Comparison of ENCODE assay signal across 11 cellular contexts in the genomic region with DNA sequence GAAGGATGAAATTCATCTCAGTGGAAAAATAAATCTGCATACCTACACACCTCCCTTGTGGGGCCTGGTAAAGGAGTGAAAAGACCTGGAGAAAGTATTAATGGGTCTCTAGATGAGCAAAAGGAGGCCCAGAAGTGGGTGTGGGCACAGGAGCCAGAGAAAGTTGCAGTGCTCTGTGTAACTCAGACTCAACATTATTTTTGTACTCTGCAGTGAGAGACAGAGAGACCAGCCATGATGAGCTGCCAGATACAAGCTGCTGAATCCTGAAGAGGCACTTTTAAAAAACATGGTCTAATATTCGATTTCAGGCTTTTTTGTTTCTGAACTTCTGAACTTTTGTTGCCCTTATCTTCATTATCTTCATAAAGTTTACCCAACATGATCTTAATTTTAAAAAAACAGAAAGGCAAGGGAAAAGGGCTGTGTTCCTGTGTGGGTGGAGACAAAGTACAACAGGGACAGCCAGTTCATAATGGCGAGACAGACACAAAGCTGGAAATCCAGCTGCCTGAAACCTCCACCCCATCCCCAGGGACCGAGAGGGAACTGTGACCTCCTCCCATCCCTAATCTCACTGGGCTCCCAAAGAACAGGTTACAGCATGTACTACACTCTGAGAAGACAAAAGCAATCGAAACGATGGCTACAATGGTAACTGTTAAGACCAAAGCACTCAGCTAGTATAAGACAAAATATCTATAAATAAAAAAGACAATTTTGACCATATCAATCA.
DNase-seq lines count a peak whose midpoint lies in the region; ATAC-seq and TF ChIP-seq lines count a peak whose summit lies in the region.
"Had no signal": no experiment of that assay in that cellular context is flagged by ENCODE, and none has a peak within 500 bp of the region (broad histone marks: within the 10 kb centered on the region; RNA-seq: fewer than 3 reads in every experiment).

No MANE protein-coding gene starts in this region.

- no peaks in the 10 kb centered on the region for H3K27me3 Mint-ChIP-seq in neural progenitor cell (ENCODE audit: insufficient read depth, low read depth)

- H3K27ac ChIP-seq in DND-41 (ENCODE audit: low read length) (peak overlapping the region; percentile 77), fibroblast of lung (ENCODE audit: insufficient read depth, low read length) (no peak overlapping the region), neural progenitor cell (no peak overlapping the region)
- H3K27ac ChIP-seq: HL-60 had no signal

- H3K4me1 Mint-ChIP-seq in neural progenitor cell: peaks cover 19% of the 10 kb centered on the region

- H3K36me3 ChIP-seq in DND-41 (ENCODE audit: insufficient read depth, low read length) (peaks cover 11% of the 10 kb centered on the region; the same call in 1 of the 2 replicates), fibroblast of lung (ENCODE audit: control insufficient read depth, insufficient read depth, low read length) (no peaks in the 10 kb centered on the region), neural progenitor cell (no peaks in the 10 kb centered on the region)
- H3K36me3 ChIP-seq: HAP-1 had no signal

- no peaks in the 10 kb centered on the region for H3F3A ChIP-seq in neural progenitor cell (ENCODE audit: low read depth)

- no peak overlapping the region for H3K4me3 ChIP-seq in DND-41 (ENCODE audit: low read depth in 1 of 2, low read length in 2 of 2)
- no peak overlapping the region for H3K4me3 ChIP-seq in fibroblast of lung (replicated peaks in 1 of 4; ENCODE audit: control extremely low read depth in 1 of 4, insufficient read depth in 1 of 4, low read depth in 3 of 4, low read length in 4 of 4)
- H3K4me3 ChIP-seq in neural progenitor cell: no peak overlapping the region
- H3K4me3 ChIP-seq: HAP-1 had no signal

- H3K79me2 ChIP-seq in DND-41 (ENCODE audit: insufficient read depth, low read length): peaks cover 98% of the 10 kb centered on the region
- peaks cover 2% of the 10 kb centered on the region for H3K79me2 ChIP-seq in fibroblast of lung (ENCODE audit: control insufficient read depth, insufficient read depth, low read length)
- no peaks in the 10 kb centered on the region for H3K79me2 ChIP-seq in neural progenitor cell (ENCODE audit: low read depth)

- peak overlapping the region; percentile 82 for H3K27ac Mint-ChIP-seq in neural progenitor cell

- H3K9ac ChIP-seq in DND-41 (ENCODE audit: low read depth, low read length) (peak overlapping the region; percentile 25; the same call in 1 of the 2 replicates), fibroblast of lung (ENCODE audit: insufficient read depth, low read length) (no peak overlapping the region), neural progenitor cell (no peak overlapping the region)

- H2AFZ ChIP-seq in DND-41 (ENCODE audit: low read depth, low read length) (no peak overlapping the region), fibroblast of lung (ENCODE audit: low read length) (no peak overlapping the region), neural progenitor cell (replicated peaks) (peak overlapping the region; percentile 72)

- peak overlapping the region; percentile 30; the same call in 1 of the 2 replicates for H3K4me2 ChIP-seq in DND-41 (ENCODE audit: insufficient read depth, low read length)
- peak overlapping the region; percentile 30 for H3K4me2 ChIP-seq in fibroblast of lung (ENCODE audit: extremely low read depth, insufficient read depth, low read length)
- H3K4me2 ChIP-seq in neural progenitor cell: peak overlapping the region; percentile 46

- peaks cover 19% of the 10 kb centered on the region for H3K36me3 Mint-ChIP-seq in neural progenitor cell

- DNase-seq in DND-41 (no peak), NCI-H345 (lab: John Stamatoyannopoulos, UW) (peak; percentile 88), fibroblast of lung (ENCODE audit: low read depth in 2 of 2) (no peak), neural progenitor cell (ENCODE audit: low spot score) (peak; percentile 36), NCI-H510A treated with DMSO at 0.1 percent for 48 hours (lab: John Stamatoyannopoulos, UW) (no peak)
- no peak for DNase-seq in NK-92 treated with Interleukin-12 subunit alpha and Interleukin-12 subunit beta, amount 100 ng/mL, for 24 hours (lab: John Stamatoyannopoulos, UW)
- DNase-seq: NCI-H446 treated with DMSO at 0.1 percent for 48 hours had no signal

- no peaks in the 10 kb centered on the region for H4K20me1 ChIP-seq in DND-41 (ENCODE audit: insufficient read depth, low read length)
- no peaks in the 10 kb centered on the region for H4K20me1 ChIP-seq in fibroblast of lung (ENCODE audit: control insufficient read depth, extremely low read depth, insufficient read depth, low read length)
- no peaks in the 10 kb centered on the region for H4K20me1 ChIP-seq in neural progenitor cell (ENCODE audit: low read depth)

- H3K4me3 Mint-ChIP-seq in neural progenitor cell: no peak overlapping the region

- no peaks in the 10 kb centered on the region for H3K9me3 ChIP-seq in DND-41 (ENCODE audit: insufficient read depth, low read length, severe bottlenecking)
- H3K9me3 ChIP-seq in fibroblast of lung (ENCODE audit: control insufficient read depth, insufficient read depth, low read depth, low read length): no peaks in the 10 kb centered on the region
- no peaks in the 10 kb centered on the region for H3K9me3 ChIP-seq in neural progenitor cell (ENCODE audit: low read depth)
- H3K9me3 ChIP-seq: HAP-1 had no signal

- ATAC-seq in DND-41 (ENCODE audit: insufficient read depth, low read depth) (peak; percentile 45; the same call in 2 of the 3 replicates), GM21576 (IDR thresholded peaks at IDR 0.05; ENCODE audit: unreplicated experiment) (no peak), GM21717 (IDR thresholded peaks at IDR 0.05; ENCODE audit: unreplicated experiment) (no peak)

- no peaks in the 10 kb centered on the region for H3K27me3 ChIP-seq in DND-41 (ENCODE audit: insufficient read depth, low read length, poor library complexity)
- no peaks in the 10 kb centered on the region for H3K27me3 ChIP-seq in fibroblast of lung (ENCODE audit: control insufficient read depth, insufficient read depth, low read length)
- H3K27me3 ChIP-seq in neural progenitor cell: no peaks in the 10 kb centered on the region

- peaks cover 23% of the 10 kb centered on the region for H3K9me3 Mint-ChIP-seq in neural progenitor cell

- no peak for TF ChIP-seq CTCF in DND-41 (IDR thresholded peaks at IDR 0.05; ENCODE audit: borderline replicate concordance, extremely low read depth, low read length, poor library complexity, severe bottlenecking)
- TF ChIP-seq CTCF in fibroblast of lung (conservative IDR thresholded peaks at IDR 0.05 in 1 of 2, IDR thresholded peaks at IDR 0.05 in 1 of 2; ENCODE audit: low read depth in 1 of 2, low read length in 2 of 2): no peak
- no peak for TF ChIP-seq CTCF in neural progenitor cell (IDR thresholded peaks at IDR 0.05)

- H3K4me1 ChIP-seq in DND-41 (ENCODE audit: insufficient read depth, low read length) (peaks cover 66% of the 10 kb centered on the region), fibroblast of lung (ENCODE audit: control insufficient read depth, extremely low read depth, insufficient read depth, low read length) (no peaks in the 10 kb centered on the region), neural progenitor cell (peaks cover 11% of the 10 kb centered on the region)
- H3K4me1 ChIP-seq: HAP-1 had no signal

Comparison
In these comparisons a context has a peak if more than half of its experiments do, and no peak if none do; other contexts are left out.
1. DNase-seq: peak in NCI-H345 (single experiment) and neural progenitor cell (single experiment); none in DND-41 (single experiment), fibroblast of lung (0 of 2), NK-92 treated with Interleukin-12 subunit alpha and Interleukin-12 subunit beta, amount 100 ng/mL, for 24 hours (single experiment) and NCI-H510A treated with DMSO at 0.1 percent for 48 hours (single experiment).
2. Peak in every context shown above with its lines, with median percentiles within 50 percentile points of each other: H3K4me2 ChIP-seq.